ENCODE assay signal across 8 cellular contexts in the genomic region with DNA sequence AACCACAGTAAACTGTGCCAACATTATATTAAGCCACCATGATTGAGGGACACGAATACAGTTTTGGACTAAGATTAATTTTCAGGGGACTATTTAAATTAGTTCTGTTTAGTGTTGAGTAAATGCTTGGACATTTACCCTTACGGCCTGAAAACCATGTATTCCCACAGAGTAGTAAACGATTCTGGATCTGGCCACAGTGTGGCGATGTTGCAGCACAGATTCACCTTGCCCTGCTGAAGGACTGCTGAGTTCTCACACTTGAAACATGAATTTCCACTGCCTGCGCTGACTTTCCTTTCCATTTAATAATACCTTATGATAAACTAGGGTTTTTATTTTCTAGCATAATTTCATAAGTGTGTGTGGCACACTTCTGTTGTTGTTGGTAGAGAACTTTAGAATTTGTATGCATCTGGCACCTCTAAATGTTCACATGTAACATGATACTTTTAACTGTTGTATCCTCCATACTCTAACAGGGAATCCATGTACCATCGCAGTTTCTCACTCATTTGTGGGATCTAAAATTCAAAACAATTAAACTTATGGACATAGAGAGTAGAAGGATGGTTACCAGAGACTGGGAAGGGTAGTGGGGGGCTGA. TPM values are rescaled to one million over a fixed set of nuclear protein-coding genes. Genes with fewer than 3 reads are reported as not detected.
DNase-seq lines count a peak whose midpoint lies in the region; ATAC-seq and TF ChIP-seq lines count a peak whose summit lies in the region.

No MANE protein-coding gene starts in this region.

- H3K4me3 ChIP-seq in HL-60 (replicated peaks; ENCODE audit: insufficient read depth, low read length) (no peak overlapping the region), gastroesophageal sphincter (no peak overlapping the region)

- no peak overlapping the region for H3K27ac ChIP-seq in HL-60 (replicated peaks)
- no peak overlapping the region for H3K27ac ChIP-seq in gastroesophageal sphincter

- peak; percentile 55 for TF ChIP-seq CTCF in HL-60 (IDR thresholded peaks at IDR 0.05; ENCODE audit: insufficient read depth, low read length)
- TF ChIP-seq CTCF in gastroesophageal sphincter (IDR thresholded peaks at IDR 0.05), result peak; percentile 56 to 83 (median 70)

- H3K36me3 ChIP-seq in gastroesophageal sphincter, result no peaks in the 10 kb centered on the region

- WGBS in gastroesophageal sphincter (ENCODE audit: low coverage in 1 of 2), 2 donors, result 9% methylated on average over 6 of the region's 6 CpGs

- DNase-seq in ELF-1 (ENCODE audit: low read depth, low spot score) (peak; percentile 70), HL-60 (ENCODE audit: low read depth in 1 of 2, low spot score in 1 of 2) (peak in 1 of 2 experiments; percentile 47), OCI-M2 (lab: John Stamatoyannopoulos, UW; ENCODE audit: unreplicated experiment) (peak; percentile 76), pons (ENCODE audit: low spot score) (peak; percentile 82), GF-D8 (lab: John Stamatoyannopoulos, UW) (no peak)
- DNase-seq in activated effector memory CD4-positive, alpha-beta T cell treated with Interleukin-2 at 50 U/mL for 16 hours, result peak; percentile 15

- H3K27me3 ChIP-seq in HL-60 (ENCODE audit: insufficient read depth, poor library complexity, severe bottlenecking) (no peaks in the 10 kb centered on the region), gastroesophageal sphincter (no peaks in the 10 kb centered on the region)

- no peak for TF ChIP-seq POLR2A in gastroesophageal sphincter (IDR thresholded peaks at IDR 0.05)

- TF ChIP-seq EP300 in gastroesophageal sphincter (IDR thresholded peaks at IDR 0.05), result no peak

- no peaks in the 10 kb centered on the region for H3K4me1 ChIP-seq in gastroesophageal sphincter

- peak; percentile 86 for ATAC-seq in GM21423 (IDR thresholded peaks at IDR 0.05; ENCODE audit: unreplicated experiment)
- ATAC-seq in gastroesophageal sphincter, result peak; percentile 66

- H3K9me3 ChIP-seq in gastroesophageal sphincter, result no peaks in the 10 kb centered on the region

RNA-seq across cellular contexts. Expression of a gene that starts 53.9 kb away (rescaled TPM):
- 10 to 100 TPM; 15.6 to 23.0 (median 16.9) TPM for total RNA-seq in gastroesophageal sphincter
